ENCODE assay signal across 16 cellular contexts in the genomic region with DNA sequence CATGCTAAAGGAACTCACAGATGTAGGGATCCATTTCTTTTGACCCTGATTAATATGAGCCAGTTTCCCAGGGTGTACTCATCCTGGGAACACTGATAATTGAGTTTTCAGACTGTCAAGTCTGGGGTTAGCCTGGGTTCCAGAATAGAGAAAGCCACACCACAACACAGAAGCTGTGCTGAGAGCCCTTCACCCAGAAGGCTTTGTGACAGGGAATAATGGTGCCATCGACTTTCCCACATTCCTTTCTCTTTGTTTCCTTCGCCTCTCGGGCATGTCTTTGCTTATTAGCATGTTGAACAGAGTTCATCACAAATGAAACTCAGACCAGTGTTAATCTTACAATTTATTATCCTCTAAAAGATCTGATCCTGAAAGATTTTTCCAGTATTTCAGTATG.
A peak's percentile ranks its signal among the peaks of the same experiment; 100 is the strongest.
DNase-seq lines count a peak whose midpoint lies in the region; ATAC-seq, FAIRE-seq and TF ChIP-seq lines count a peak whose summit lies in the region.
"Had no signal": no experiment of that assay in that cellular context is flagged by ENCODE, and none has a peak within 500 bp of the region (broad histone marks: within the 10 kb centered on the region; RNA-seq: fewer than 3 reads in every experiment).

No MANE protein-coding gene starts in this region.

- H3K9me3 ChIP-seq in IMR-90 (ENCODE audit: control insufficient read depth, insufficient read depth, low read length) (no peaks in the 10 kb centered on the region), lower lobe of right lung (no peaks in the 10 kb centered on the region), suprapubic skin (no peaks in the 10 kb centered on the region)
- H3K9me3 ChIP-seq: MG63 had no signal

- TF ChIP-seq POLR2A in IMR-90 (IDR thresholded peaks at IDR 0.05; ENCODE audit: low read depth, low read length) (no peak), suprapubic skin (IDR thresholded peaks at IDR 0.05) (no peak), GM12891 (IDR thresholded peaks at IDR 0.05; ENCODE audit: low read depth, low read length) (no peak)

- H3K27me3 ChIP-seq in IMR-90 (ENCODE audit: control insufficient read depth, insufficient read depth, low read length) (no peaks in the 10 kb centered on the region), lower lobe of right lung (ENCODE audit: low read depth) (no peaks in the 10 kb centered on the region), suprapubic skin (no peaks in the 10 kb centered on the region)
- H3K27me3 ChIP-seq: MG63 had no signal

- no peaks in the 10 kb centered on the region for H3K27me3 Mint-ChIP-seq in activated T-helper 2 cell treated with anti-CD3 and anti-CD28 coated beads, Interferon-gamma antibody, Interleukin-2, Interleukin-4, amounts not matched to agents 10 μg/mL and 5 μg/mL and 100 μg/mL, durations not matched to agents 14 hours and 24 hours and 36 hours (ENCODE audit: low read depth)
- H3K27me3 Mint-ChIP-seq: activated CD4-positive, alpha-beta T cell treated with anti-CD3 and anti-CD28 coated beads for 36 hours; CD4-positive, CD25-positive, alpha-beta regulatory T cell; stimulated activated memory B cell treated with anti-CD40 and anti-IgM and Interleukin-4, amounts not matched to agents 10 μg/mL and 1 μg/mL and 100 μg/mL, for 72 hours had no signal

- no peak for TF ChIP-seq CTCF in IMR-90 (conservative IDR thresholded peaks at IDR 0.05; ENCODE audit: low read depth, low read length)
- TF ChIP-seq CTCF in lower lobe of right lung (IDR thresholded peaks at IDR 0.05): no peak
- TF ChIP-seq CTCF in suprapubic skin (IDR thresholded peaks at IDR 0.05): no peak

- CTCF ChIA-PET in IMR-90 (lab: Yijun Ruan, JAX): interaction anchor here (0.5 kb wide), 1 partner anchor 56 kb away, joined by 3 read pairs; no protein-coding TSS in a partner anchor

- H4K8ac ChIP-seq in IMR-90 (ENCODE audit: low read depth in 2 of 2, low read length in 2 of 2): 0 out of 4 replicates have a peak overlapping the region, but pooled peaks of 1 of the 2 experiments have one; percentile 2

- H3K4ac ChIP-seq in IMR-90 (ENCODE audit: low read depth, low read length): no peak overlapping the region

- no peak overlapping the region for H3K56ac ChIP-seq in IMR-90 (ENCODE audit: extremely low read depth, insufficient read depth, low read length)

- H4K91ac ChIP-seq in IMR-90 (ENCODE audit: insufficient read depth, low read depth, low read length): no peak overlapping the region

- peaks cover 16% of the 10 kb centered on the region for H3K4me1 Mint-ChIP-seq in activated T-helper 2 cell treated with anti-CD3 and anti-CD28 coated beads, Interferon-gamma antibody, Interleukin-2, Interleukin-4, amounts not matched to agents 10 μg/mL and 5 μg/mL and 100 μg/mL, durations not matched to agents 14 hours and 24 hours and 36 hours (ENCODE audit: low read depth)
- H3K4me1 Mint-ChIP-seq: stimulated activated memory B cell treated with anti-CD40 and anti-IgM and Interleukin-4, amounts not matched to agents 10 μg/mL and 1 μg/mL and 100 μg/mL, for 72 hours had no signal

- no peak overlapping the region for H4K5ac ChIP-seq in IMR-90 (ENCODE audit: low read depth, low read length)

- no peak overlapping the region for H2BK5ac ChIP-seq in IMR-90 (ENCODE audit: low read depth, low read length, poor library complexity, severe bottlenecking)

- H2AK9ac ChIP-seq in IMR-90 (replicated peaks; ENCODE audit: low read depth, low read length, poor library complexity): no peak overlapping the region

- no peaks in the 10 kb centered on the region for H3K36me3 Mint-ChIP-seq in activated T-helper 2 cell treated with anti-CD3 and anti-CD28 coated beads, Interferon-gamma antibody, Interleukin-2, Interleukin-4, amounts not matched to agents 10 μg/mL and 5 μg/mL and 100 μg/mL, durations not matched to agents 14 hours and 24 hours and 36 hours (ENCODE audit: low read depth)

- ATAC-seq in IMR-90 (ENCODE audit: low read depth) (no peak), lower lobe of right lung (no peak), HG03045 (IDR thresholded peaks at IDR 0.05; ENCODE audit: unreplicated experiment) (no peak)
- ATAC-seq: activated CD4-positive, alpha-beta T cell treated with anti-CD3 and anti-CD28 coated beads for 36 hours; activated T-cell treated with anti-CD3 and anti-CD28 coated beads, Interleukin-2, amount 50 U/mL, for 72 hours; stimulated activated memory B cell treated with anti-CD40 and anti-IgM and Interleukin-4, amounts not matched to agents 10 μg/mL and 1 μg/mL and 100 μg/mL, for 72 hours had no signal

- WGBS in IMR-90 (ENCODE audit: extremely low coverage in 2 of 2, insufficient read length in 1 of 2), 2 experiments: no CpG with 5 or more reads among the region's 3 CpGs
- WGBS in suprapubic skin: 39% methylated on average over 3 of the region's 3 CpGs

- no peak for TF ChIP-seq RAD21 in IMR-90 (IDR thresholded peaks at IDR 0.05; ENCODE audit: low read length)

- H2BK15ac ChIP-seq in IMR-90 (ENCODE audit: low read depth, low read length): no peak overlapping the region

- 0 out of 2 replicates have a peak overlapping the region, but pooled peaks have one; percentile 2 for H3K18ac ChIP-seq in IMR-90 (ENCODE audit: low read depth, low read length)

- DNase-seq in IMR-90 (no peak), caudate nucleus (lab: John Stamatoyannopoulos, UW) (no peak), lower lobe of right lung (no peak), suprapubic skin (ENCODE audit: low spot score in 2 of 2) (no peak), GM12891 (ENCODE audit: insufficient read length, low spot score) (no peak)
- no peak for DNase-seq in activated T-helper 2 cell treated with anti-CD3 and anti-CD28 coated beads, Interferon-gamma antibody, Interleukin-2, Interleukin-4, amounts not matched to agents 10 μg/mL and 5 μg/mL and 100 μg/mL, durations not matched to agents 14 hours and 24 hours and 36 hours (ENCODE audit: low spot score)
- DNase-seq in activated effector memory CD4-positive, alpha-beta T cell treated with Interleukin-2 at 50 U/mL for 16 hours: no peak
- DNase-seq: activated CD4-positive, alpha-beta T cell treated with anti-CD3 and anti-CD28 coated beads for 36 hours; activated T-cell treated with anti-CD3 and anti-CD28 coated beads, Interleukin-2, amount 50 U/mL, for 72 hours; CD4-positive, CD25-positive, alpha-beta regulatory T cell; left colon; MG63; occipital lobe had no signal

- H3K27ac ChIP-seq in IMR-90 (ENCODE audit: insufficient read depth, low read length) (no peak overlapping the region), caudate nucleus (ENCODE audit: low read depth, low read length) (peak overlapping the region; percentile 98), lower lobe of right lung (peak overlapping the region; percentile 87), suprapubic skin (peak overlapping the region; percentile 90)

- dilution Hi-C loops in IMR-90 (cut with HindIII; ENCODE audit: low sequenced_read_pairs, unreplicated experiment): no loop called here

- H3K9ac ChIP-seq in IMR-90 (ENCODE audit: low read depth, low read length): no peak overlapping the region

- peaks cover 34% of the 10 kb centered on the region for H3K9me1 ChIP-seq in IMR-90 (ENCODE audit: insufficient read depth, low read length)

- POLR2A ChIA-PET in IMR-90 (lab: Charles Lee; ENCODE audit: unreplicated experiment): no interaction called here

- H3K4me1 ChIP-seq in IMR-90 (ENCODE audit: control insufficient read depth, insufficient read depth, low read length): peaks cover 32% of the 10 kb centered on the region
- H3K4me1 ChIP-seq in lower lobe of right lung: peaks cover 93% of the 10 kb centered on the region
- peaks cover 92% of the 10 kb centered on the region for H3K4me1 ChIP-seq in suprapubic skin

- intact Hi-C loops in IMR-90 (cut with micrococcal nuclease) (no loop called here), lower lobe of right lung (cut with DNase I) (no loop called here)
- intact Hi-C loops in activated T-helper 2 cell treated with anti-CD3 and anti-CD28 coated beads, Interferon-gamma antibody, Interleukin-2, Interleukin-4, amounts not matched to agents 10 μg/mL and 5 μg/mL and 100 μg/mL, durations not matched to agents 14 hours and 24 hours and 36 hours (cut with micrococcal nuclease): no loop called here

- no peak overlapping the region for H3K4me2 ChIP-seq in IMR-90 (ENCODE audit: low read depth, low read length)

- peaks cover 3 to 23% of the 10 kb centered on the region in 2 experiments; a peak in 3 of 4 replicates for H3K79me1 ChIP-seq in IMR-90 (ENCODE audit: low read depth in 1 of 2, low read length in 2 of 2)

- H2BK120ac ChIP-seq in IMR-90 (ENCODE audit: low read depth, low read length): no peak overlapping the region

- no peak overlapping the region for H3K4me3 ChIP-seq in IMR-90 (ENCODE audit: insufficient read depth, low read depth, low read length)
- no peak overlapping the region for H3K4me3 ChIP-seq in lower lobe of right lung
- H3K4me3 ChIP-seq in suprapubic skin: no peak overlapping the region
- H3K4me3 ChIP-seq: coronary artery, MG63 had no signal

- no peaks in the 10 kb centered on the region for H3K36me3 ChIP-seq in IMR-90 (ENCODE audit: control insufficient read depth, insufficient read depth, low read length)
- H3K36me3 ChIP-seq in lower lobe of right lung: peaks cover 17% of the 10 kb centered on the region
- no peaks in the 10 kb centered on the region for H3K36me3 ChIP-seq in suprapubic skin
- H3K36me3 ChIP-seq: MG63 had no signal

- no peak overlapping the region for H2BK20ac ChIP-seq in IMR-90 (ENCODE audit: low read depth, low read length)

- no peak overlapping the region for H3K4me3 Mint-ChIP-seq in activated T-helper 2 cell treated with anti-CD3 and anti-CD28 coated beads, Interferon-gamma antibody, Interleukin-2, Interleukin-4, amounts not matched to agents 10 μg/mL and 5 μg/mL and 100 μg/mL, durations not matched to agents 14 hours and 24 hours and 36 hours (ENCODE audit: low read depth)
- H3K4me3 Mint-ChIP-seq: activated CD4-positive, alpha-beta T cell treated with anti-CD3 and anti-CD28 coated beads for 36 hours; activated T-cell treated with anti-CD3 and anti-CD28 coated beads, Interleukin-2, amount 50 U/mL, for 72 hours; CD4-positive, CD25-positive, alpha-beta regulatory T cell; stimulated activated memory B cell treated with anti-CD40 and anti-IgM and Interleukin-4, amounts not matched to agents 10 μg/mL and 1 μg/mL and 100 μg/mL, for 72 hours had no signal

- 0 out of 2 replicates have a peak overlapping the region, but pooled peaks have one; percentile 13 for H3K23ac ChIP-seq in IMR-90 (ENCODE audit: low read depth, low read length)

- no peaks in the 10 kb centered on the region for H3K9me3 Mint-ChIP-seq in activated T-helper 2 cell treated with anti-CD3 and anti-CD28 coated beads, Interferon-gamma antibody, Interleukin-2, Interleukin-4, amounts not matched to agents 10 μg/mL and 5 μg/mL and 100 μg/mL, durations not matched to agents 14 hours and 24 hours and 36 hours
- H3K9me3 Mint-ChIP-seq: activated T-cell treated with anti-CD3 and anti-CD28 coated beads, Interleukin-2, amount 50 U/mL, for 72 hours; CD4-positive, CD25-positive, alpha-beta regulatory T cell; stimulated activated memory B cell treated with anti-CD40 and anti-IgM and Interleukin-4, amounts not matched to agents 10 μg/mL and 1 μg/mL and 100 μg/mL, for 72 hours had no signal

- FAIRE-seq in GM12891 (lab: Jason Lieb, UNC): no peak

- no peak overlapping the region for H3K27ac Mint-ChIP-seq in activated T-helper 2 cell treated with anti-CD3 and anti-CD28 coated beads, Interferon-gamma antibody, Interleukin-2, Interleukin-4, amounts not matched to agents 10 μg/mL and 5 μg/mL and 100 μg/mL, durations not matched to agents 14 hours and 24 hours and 36 hours
- H3K27ac Mint-ChIP-seq: activated CD4-positive, alpha-beta T cell treated with anti-CD3 and anti-CD28 coated beads for 36 hours; activated T-cell treated with anti-CD3 and anti-CD28 coated beads, Interleukin-2, amount 50 U/mL, for 72 hours; stimulated activated memory B cell treated with anti-CD40 and anti-IgM and Interleukin-4, amounts not matched to agents 10 μg/mL and 1 μg/mL and 100 μg/mL, for 72 hours had no signal

- no peak overlapping the region for H2AFZ ChIP-seq in IMR-90 (replicated peaks; ENCODE audit: low read length, poor library complexity)

- in situ Hi-C loops in IMR-90 (cut with MboI; ENCODE audit: low sequenced_read_pairs): no loop called here

- peaks cover 6% of the 10 kb centered on the region for H4K20me1 ChIP-seq in IMR-90 (ENCODE audit: insufficient read depth, low read length)

- no peak overlapping the region for H3K14ac ChIP-seq in IMR-90 (replicated peaks; ENCODE audit: low read depth, low read length)

- BruUV-seq in IMR-90 (replicated peaks; lab: Mats Ljungman, UMichigan): no TSS peak

- H2AK5ac ChIP-seq in IMR-90 (ENCODE audit: low read depth, low read length): 0 out of 2 replicates have a peak overlapping the region, but pooled peaks have one; percentile 1

- TF ChIP-seq EP300 in suprapubic skin (IDR thresholded peaks at IDR 0.05): no peak
